In the genomic region with DNA sequence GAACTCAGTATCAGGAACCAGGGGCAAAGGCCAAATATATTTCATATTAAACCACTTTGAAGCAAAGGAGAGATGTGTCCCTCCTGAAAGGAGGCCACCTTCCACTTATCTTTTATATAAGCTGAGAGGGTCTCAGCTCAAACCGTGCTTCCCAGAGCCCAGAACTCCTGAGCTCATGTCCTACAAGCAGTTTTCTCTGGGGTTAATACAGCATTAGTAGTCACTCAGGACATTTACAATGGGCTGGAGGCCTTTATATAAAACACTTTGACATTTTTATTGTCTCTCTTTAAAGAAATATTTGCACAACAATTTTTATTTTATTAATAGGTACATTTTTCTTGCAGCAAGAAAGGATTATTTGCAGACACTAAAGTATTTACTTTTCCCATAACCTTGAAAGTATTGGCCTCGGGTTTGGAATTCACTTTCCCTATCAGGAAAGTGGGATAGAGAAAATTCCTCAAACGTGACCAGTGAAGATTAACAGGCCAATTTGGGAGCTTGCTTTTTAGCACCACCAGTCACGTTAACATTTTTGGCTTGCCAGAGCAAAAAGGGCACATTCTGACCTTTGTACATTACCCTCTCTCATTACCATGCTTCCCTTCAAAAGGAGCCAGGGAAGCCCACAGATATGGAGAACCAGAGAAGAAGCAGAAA, we compare ENCODE assay signal across 17 cellular contexts.
DNase-seq lines count a peak whose midpoint lies in the region; ATAC-seq, FAIRE-seq and TF ChIP-seq lines count a peak whose summit lies in the region.
"Had no signal": no experiment of that assay in that cellular context is flagged by ENCODE, and none has a peak within 500 bp of the region (broad histone marks: within the 10 kb centered on the region; RNA-seq: fewer than 3 reads in every experiment).

No MANE protein-coding gene starts in this region.

- peak overlapping the region in 10 of 12 donors; percentile 7 to 93 (median 77) for H3K27ac ChIP-seq in heart left ventricle
- H3K27ac ChIP-seq in left lung, result no peak overlapping the region
- H3K27ac ChIP-seq: SJCRH30 had no signal

- H3K27me3 ChIP-seq in heart left ventricle, result no peaks in the 10 kb centered on the region
- H3K27me3 ChIP-seq in left lung, result no peaks in the 10 kb centered on the region
- H3K27me3 ChIP-seq: SJCRH30 had no signal

- no peaks in the 10 kb centered on the region for H3K36me3 ChIP-seq in heart left ventricle
- no peaks in the 10 kb centered on the region for H3K36me3 ChIP-seq in left lung
- H3K36me3 ChIP-seq: SJCRH30 had no signal

- intact Hi-C loops in heart left ventricle (cut with DNase I) (no loop called here), left lung (cut with DNase I) (no loop called here)

- H3K27me3 Mint-ChIP-seq in nephron progenitor cell (ENCODE audit: low read depth, poor library complexity), result no peaks in the 10 kb centered on the region

- H3K4me1 Mint-ChIP-seq in nephron progenitor cell, result peaks cover 57% of the 10 kb centered on the region

- DNase-seq in Daoy (ENCODE audit: low read depth) (peak; percentile 5), NCI-H226 (peak; percentile 27), heart left ventricle (no peak), nephron progenitor cell (no peak), left lung (no peak), NCI-H446 (lab: John Stamatoyannopoulos, UW) (no peak), urothelium cell line (ENCODE audit: low spot score) (no peak), DMS53 (lab: John Stamatoyannopoulos, UW) (no peak)
- DNase-seq: activated CD4-positive, alpha-beta T cell treated with anti-CD3 and anti-CD28 coated beads for 1 hour; activated gamma-delta T cell; cortex of kidney; MV-4-11; NCI-H2029; NCI-H524; SJCRH30; stimulated activated CD4-positive, alpha-beta T cell treated with anti-CD3 and anti-CD28 coated beads, Interleukin-4, amount 100 ng/mL, for 1 hour had no signal

- no peaks in the 10 kb centered on the region for H3K9me3 Mint-ChIP-seq in nephron progenitor cell

- 50 to 56% (median 52%) methylated on average over 4 of the region's 4 CpGs for WGBS in heart left ventricle, 4 donors

- H3K9me3 ChIP-seq in heart left ventricle (no peaks in the 10 kb centered on the region), left lung (no peaks in the 10 kb centered on the region)
- H3K9me3 ChIP-seq: SJCRH30 had no signal

- no peaks in the 10 kb centered on the region for H3K36me3 Mint-ChIP-seq in nephron progenitor cell (ENCODE audit: low read depth)

- H3K4me3 ChIP-seq in heart left ventricle (no peak overlapping the region), left lung (no peak overlapping the region)
- H3K4me3 ChIP-seq: SJCRH30 had no signal

- H3K4me1 ChIP-seq in heart left ventricle (peaks cover 0 to 23% (median 3%) of the 10 kb centered on the region in 12 donors), left lung (no peaks in the 10 kb centered on the region)

- FAIRE-seq in urothelium cell line (lab: Jason Lieb, UNC), result no peak
- FAIRE-seq: GM12891 had no signal

- no peak for TF ChIP-seq CTCF in heart left ventricle (IDR thresholded peaks at IDR 0.05)
- TF ChIP-seq CTCF in nephron progenitor cell (IDR thresholded peaks at IDR 0.05), result no peak
- TF ChIP-seq CTCF in left lung (IDR thresholded peaks at IDR 0.05), result no peak

- peak overlapping the region; percentile 82 for H3K27ac Mint-ChIP-seq in nephron progenitor cell

- H3K4me3 Mint-ChIP-seq in nephron progenitor cell, result no peak overlapping the region

- ATAC-seq in heart left ventricle (peak in 3 of 4 donors; percentile 33 to 64 (median 59)), left lung (no peak)

- TF ChIP-seq POLR2A in heart left ventricle (IDR thresholded peaks at IDR 0.05), result no peak

Comparison
In these comparisons a context has a peak if more than half of its experiments do, and no peak if none do; other contexts are left out.
1. DNase-seq: peak in Daoy (single experiment) and NCI-H226 (single experiment); none in heart left ventricle (0 of 5), nephron progenitor cell (single experiment), left lung (0 of 2), NCI-H446 (0 of 2), urothelium cell line (single experiment) and DMS53 (single experiment).
2. H3K27ac ChIP-seq: peak in heart left ventricle (10 of 12); none in left lung (0 of 2).